ENCODE assay signal across 29 cellular contexts in the genomic region with DNA sequence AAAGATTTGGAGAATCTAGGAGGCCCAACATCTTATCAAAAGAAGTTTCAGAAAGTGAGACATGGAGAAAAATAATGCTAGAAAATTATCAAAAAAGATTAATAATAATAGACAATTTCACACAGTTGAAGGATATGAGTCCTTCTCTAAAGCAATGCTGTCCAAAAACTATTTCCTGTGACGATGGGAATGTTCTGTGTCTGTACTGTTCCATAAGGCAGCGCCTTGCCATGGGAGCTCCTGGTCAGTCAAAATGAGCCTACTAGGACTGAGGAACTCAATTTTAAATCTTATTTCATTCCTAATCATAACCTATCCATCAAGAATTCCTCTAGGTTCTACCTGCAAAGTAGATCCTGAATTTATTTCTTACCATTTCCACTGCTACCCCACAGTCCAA. TPM values are rescaled to one million over a fixed set of nuclear protein-coding genes. Genes with fewer than 3 reads are reported as not detected.
"Had no signal": no experiment of that assay in that cellular context is flagged by ENCODE, and none has a peak within 500 bp of the region (broad histone marks: within the 10 kb centered on the region; RNA-seq: fewer than 3 reads in every experiment).

No MANE protein-coding gene starts in this region.

- H3K27ac Mint-ChIP-seq: stimulated activated memory B cell treated with anti-CD40 and anti-IgM and Interleukin-4, amounts not matched to agents 10 μg/mL and 1 μg/mL and 100 μg/mL, for 72 hours had no signal

- DNase-seq: cerebellar nuclear complex; colonic mucosa; dorsolateral prefrontal cortex; effector CD8-positive, alpha-beta T cell; foreskin fibroblast; kidney; left cardiac atrium; left ventricle myocardium inferior; lower lobe of right lung; mesenchymal stem cell; naive thymus-derived CD4-positive, alpha-beta T cell; posterior cingulate gyrus; spleen; stimulated activated CD4-positive, alpha-beta T cell treated with anti-CD3 and anti-CD28 coated beads, Interleukin-15, amount 100 ng/mL, for 24 hours; stimulated activated CD4-positive, alpha-beta T cell treated with anti-CD3 and anti-CD28 coated beads, Interleukin-1b, Interleukin-23, amount 100 ng/mL, for 48 hours; stimulated activated CD4-positive, alpha-beta T cell treated with anti-CD3 and anti-CD28 coated beads, Interleukin-4, amount 100 ng/mL, for 24 hours; stimulated activated naive CD8-positive, alpha-beta T cell treated with anti-CD3 and anti-CD28 coated beads, Interleukin-15, amount 100 ng/mL, for 72 hours; transverse colon had no signal

- H3K9me3 Mint-ChIP-seq: stimulated activated memory B cell treated with anti-CD40 and anti-IgM and Interleukin-4, amounts not matched to agents 10 μg/mL and 1 μg/mL and 100 μg/mL, for 72 hours had no signal

- H3K4me1 Mint-ChIP-seq: neural crest cell had no signal

- H3K9me3 ChIP-seq: colonic mucosa, esophagus muscularis mucosa, left ventricle myocardium inferior, lower lobe of right lung, spleen, thoracic aorta, transverse colon had no signal

- ATAC-seq: left cardiac atrium; lower lobe of right lung; naive thymus-derived CD4-positive, alpha-beta T cell; sciatic nerve; stimulated activated memory B cell treated with anti-CD40 and anti-IgM and Interleukin-4, amounts not matched to agents 10 μg/mL and 1 μg/mL and 100 μg/mL, for 72 hours; stimulated activated naive CD8-positive, alpha-beta T cell treated with anti-CD3 and anti-CD28 coated beads, Interleukin-15, amount 100 ng/mL, for 72 hours had no signal

- H3K4me1 ChIP-seq: colonic mucosa, lower lobe of right lung, transverse colon had no signal

- H3K27me3 Mint-ChIP-seq: naive thymus-derived CD4-positive, alpha-beta T cell; stimulated activated memory B cell treated with anti-CD40 and anti-IgM and Interleukin-4, amounts not matched to agents 10 μg/mL and 1 μg/mL and 100 μg/mL, for 72 hours; stimulated activated naive CD8-positive, alpha-beta T cell treated with anti-CD3 and anti-CD28 coated beads, Interleukin-15, amount 100 ng/mL, for 72 hours had no signal

- H3K27ac ChIP-seq: colonic mucosa, dorsolateral prefrontal cortex, epithelial cell of prostate, esophagus muscularis mucosa, left ventricle myocardium inferior, lower lobe of right lung, spleen, thoracic aorta, transverse colon had no signal

- H3K36me3 ChIP-seq: colonic mucosa, left ventricle myocardium inferior, thoracic aorta had no signal

- H3K4me3 ChIP-seq: colonic mucosa, dorsolateral prefrontal cortex, esophagus muscularis mucosa, left ventricle myocardium inferior, lower lobe of right lung, spleen, thoracic aorta, transverse colon had no signal

- H3K27me3 ChIP-seq: colonic mucosa, dorsolateral prefrontal cortex, esophagus muscularis mucosa, spleen, transverse colon had no signal

- H3K4me3 Mint-ChIP-seq: neural crest cell; stimulated activated memory B cell treated with anti-CD40 and anti-IgM and Interleukin-4, amounts not matched to agents 10 μg/mL and 1 μg/mL and 100 μg/mL, for 72 hours; stimulated activated naive CD8-positive, alpha-beta T cell treated with anti-CD3 and anti-CD28 coated beads, Interleukin-15, amount 100 ng/mL, for 72 hours had no signal

RNA-seq across cellular contexts. Expression of gene CACNG1, which starts 49.0 kb away (rescaled TPM):
- total RNA-seq: colonic mucosa; esophagus muscularis mucosa; kidney; left cardiac atrium; left ventricle myocardium inferior; lower lobe of right lung; mononuclear cell; naive thymus-derived CD4-positive, alpha-beta T cell; osteocyte; pulmonary artery endothelial cell; sciatic nerve; spleen; subcutaneous adipose tissue; thoracic aorta; transverse colon; ureter had no signal
- polyA plus RNA-seq: naive thymus-derived CD4-positive, alpha-beta T cell; spleen had no signal
